18 cellular contexts compared by ENCODE assay signal in the genomic region with DNA sequence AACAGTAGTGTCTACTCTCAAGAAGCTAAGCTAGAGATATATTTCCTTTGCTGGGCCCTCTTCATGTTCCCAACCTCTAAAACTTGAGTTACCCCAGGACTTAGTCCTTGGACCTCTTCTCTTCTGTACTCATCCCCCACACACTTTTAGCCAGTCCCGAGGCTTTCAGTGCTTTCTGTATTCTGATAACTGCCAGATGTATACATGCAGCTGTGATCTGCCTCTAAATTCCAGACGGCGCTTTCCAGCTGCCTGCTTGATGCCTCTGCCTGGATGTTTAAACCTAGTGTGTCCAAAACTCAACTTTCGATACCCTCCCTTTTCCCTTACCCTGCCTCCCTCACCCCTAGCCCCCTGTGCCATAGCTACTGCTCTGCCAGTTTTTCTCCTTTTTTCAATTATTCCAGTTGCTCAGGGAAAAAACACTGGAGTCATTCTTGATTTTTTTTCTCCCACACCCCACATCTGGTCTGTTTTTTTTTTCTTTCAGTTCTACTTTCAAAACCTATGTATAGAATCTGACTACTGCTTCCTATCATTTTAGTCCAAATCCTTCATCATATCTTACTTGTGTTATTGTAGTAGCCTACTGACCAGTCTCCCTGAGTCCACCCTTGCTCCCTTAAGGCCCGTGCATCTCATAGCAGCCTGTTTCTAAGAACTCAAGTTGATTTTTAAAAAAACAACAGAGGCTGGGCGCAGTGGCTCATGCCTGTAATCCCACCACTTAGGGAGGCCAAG. TPM values are rescaled to one million over a fixed set of nuclear protein-coding genes. Genes with fewer than 3 reads are reported as not detected.
DNase-seq lines count a peak whose midpoint lies in the region; ATAC-seq and TF ChIP-seq lines count a peak whose summit lies in the region.
"Had no signal": no experiment of that assay in that cellular context is flagged by ENCODE, and none has a peak within 500 bp of the region (broad histone marks: within the 10 kb centered on the region; RNA-seq: fewer than 3 reads in every experiment).

No MANE protein-coding gene starts in this region.

- H3K36me3 ChIP-seq in SJCRH30 (peaks cover 4% of the 10 kb centered on the region), right lobe of liver (no peaks in the 10 kb centered on the region), upper lobe of left lung (peaks cover 0 to 22% (median 3%) of the 10 kb centered on the region in 4 donors)

- H3K4me3 ChIP-seq in SJCRH30: no peak overlapping the region
- no peak overlapping the region for H3K4me3 ChIP-seq in right lobe of liver
- no peak overlapping the region for H3K4me3 ChIP-seq in upper lobe of left lung
- H3K4me3 ChIP-seq: lower lobe of right lung had no signal

- TF ChIP-seq CTCF in right lobe of liver (IDR thresholded peaks at IDR 0.05): no peak
- no peak for TF ChIP-seq CTCF in upper lobe of left lung (IDR thresholded peaks at IDR 0.05)

- H3K27me3 Mint-ChIP-seq in activated naive CD4-positive, alpha-beta T cell treated with anti-CD3 and anti-CD28 coated beads for 36 hours (ENCODE audit: low read depth): no peaks in the 10 kb centered on the region
- H3K27me3 Mint-ChIP-seq: activated CD4-positive, alpha-beta memory T cell treated with anti-CD3 and anti-CD28 coated beads for 36 hours; activated naive CD8-positive, alpha-beta T cell treated with anti-CD3 and anti-CD28 coated beads, Interleukin-2, amount 10 ng/mL, durations not matched to agents 7 days and 5 days had no signal

- 81% methylated on average over 6 of the region's 6 CpGs for WGBS in right lobe of liver (ENCODE audit: insufficient coverage, low coverage, low lambda C conversion rate, missing lambda C conversion rate)
- WGBS in upper lobe of left lung, 2 donors: 85 to 89% methylated on average over 6 of the region's 6 CpGs

- no peak overlapping the region for H3K4me3 Mint-ChIP-seq in activated naive CD4-positive, alpha-beta T cell treated with anti-CD3 and anti-CD28 coated beads for 36 hours
- H3K4me3 Mint-ChIP-seq: activated CD4-positive, alpha-beta memory T cell treated with anti-CD3 and anti-CD28 coated beads for 36 hours; activated naive CD8-positive, alpha-beta T cell treated with anti-CD3 and anti-CD28 coated beads, Interleukin-2, amount 10 ng/mL, durations not matched to agents 7 days and 5 days; CD8-positive, alpha-beta T cell; natural killer cell had no signal

- no peak for DNase-seq in activated naive CD4-positive, alpha-beta T cell treated with anti-CD3 and anti-CD28 coated beads, Interleukin-2, amount 50 U/mL, for 72 hours (ENCODE audit: low spot score in 2 of 2)
- DNase-seq in activated naive CD4-positive, alpha-beta T cell treated with anti-CD3 and anti-CD28 coated beads for 36 hours: no peak
- DNase-seq in SJCRH30 (peak; percentile 6 to 36), right lobe of liver (no peak), NCI-H748 treated with DMSO at 0.1 percent for 48 hours (lab: John Stamatoyannopoulos, UW) (no peak), upper lobe of left lung (no peak), HT-29 (ENCODE audit: low spot score) (no peak), EL (no peak)
- DNase-seq: activated CD4-positive, alpha-beta memory T cell treated with anti-CD3 and anti-CD28 coated beads for 36 hours; activated naive CD8-positive, alpha-beta T cell treated with anti-CD3 and anti-CD28 coated beads, Interleukin-2, amount 10 ng/mL, durations not matched to agents 7 days and 5 days; activated T-cell treated with anti-CD3 and anti-CD28 coated beads, Interleukin-2, amount 50 U/mL, for 1 hour; CD8-positive, alpha-beta T cell; dermis blood vessel endothelial cell; lower lobe of right lung; natural killer cell; stimulated activated CD4-positive, alpha-beta T cell treated with anti-CD3 and anti-CD28 coated beads, Interleukin-12 subunit alpha, Interleukin-12 subunit beta, amount 100 ng/mL, for 4 hours; stimulated activated naive CD4-positive, alpha-beta T cell had no signal

- H3K27ac ChIP-seq in SJCRH30 (peak overlapping the region; percentile 27; the same call in 1 of the 2 replicates), right lobe of liver (peak overlapping the region; percentile 76 to 89 (median 86)), upper lobe of left lung (peak overlapping the region in 1 of 4 donors; percentile 16)
- H3K27ac ChIP-seq: epithelial cell of prostate, lower lobe of right lung had no signal

- TF ChIP-seq POLR2A in right lobe of liver (IDR thresholded peaks at IDR 0.05) (no peak), upper lobe of left lung (IDR thresholded peaks at IDR 0.05) (no peak)

- no peaks in the 10 kb centered on the region for H3K4me1 Mint-ChIP-seq in activated naive CD4-positive, alpha-beta T cell treated with anti-CD3 and anti-CD28 coated beads for 36 hours (ENCODE audit: low read depth)

- H3K27ac Mint-ChIP-seq in activated naive CD4-positive, alpha-beta T cell treated with anti-CD3 and anti-CD28 coated beads, Interleukin-2, amount 50 U/mL, for 72 hours: peak overlapping the region; percentile 9 to 66
- H3K27ac Mint-ChIP-seq in activated naive CD4-positive, alpha-beta T cell treated with anti-CD3 and anti-CD28 coated beads for 36 hours: no peak overlapping the region
- H3K27ac Mint-ChIP-seq: activated CD4-positive, alpha-beta memory T cell treated with anti-CD3 and anti-CD28 coated beads for 36 hours; activated naive CD8-positive, alpha-beta T cell treated with anti-CD3 and anti-CD28 coated beads, Interleukin-2, amount 10 ng/mL, durations not matched to agents 7 days and 5 days; CD8-positive, alpha-beta T cell; natural killer cell had no signal

- H3K9me3 ChIP-seq in SJCRH30 (replicated peaks): no peaks in the 10 kb centered on the region
- H3K9me3 ChIP-seq in right lobe of liver: no peaks in the 10 kb centered on the region
- H3K9me3 ChIP-seq in upper lobe of left lung: no peaks in the 10 kb centered on the region
- H3K9me3 ChIP-seq: lower lobe of right lung had no signal

- H3K36me3 Mint-ChIP-seq in activated naive CD4-positive, alpha-beta T cell treated with anti-CD3 and anti-CD28 coated beads, Interleukin-2, amount 50 U/mL, for 72 hours: peaks cover 12 to 20% of the 10 kb centered on the region in 2 donors
- H3K36me3 Mint-ChIP-seq in activated naive CD4-positive, alpha-beta T cell treated with anti-CD3 and anti-CD28 coated beads for 36 hours (ENCODE audit: low read depth): peaks cover 32% of the 10 kb centered on the region

- CTCF ChIA-PET in activated naive CD4-positive, alpha-beta T cell treated with anti-CD3 and anti-CD28 coated beads for 36 hours (lab: Charles Lee): no interaction called here

- no peak for TF ChIP-seq EP300 in upper lobe of left lung (IDR thresholded peaks at IDR 0.05)

- H3K4me1 ChIP-seq in SJCRH30: peaks cover 9% of the 10 kb centered on the region; the same call in 1 of the 2 replicates
- peaks cover 0 to 34% (median 10%) of the 10 kb centered on the region in 4 donors for H3K4me1 ChIP-seq in right lobe of liver
- H3K4me1 ChIP-seq in upper lobe of left lung: peaks cover 4 to 19% (median 10%) of the 10 kb centered on the region in 4 donors
- H3K4me1 ChIP-seq: lower lobe of right lung had no signal

- H3K27me3 ChIP-seq in SJCRH30 (no peaks in the 10 kb centered on the region), right lobe of liver (no peaks in the 10 kb centered on the region), upper lobe of left lung (no peaks in the 10 kb centered on the region)

- ATAC-seq in activated naive CD4-positive, alpha-beta T cell treated with anti-CD3 and anti-CD28 coated beads, Interleukin-2, amount 50 U/mL, for 72 hours: no peak
- peak; percentile 9 to 23 (median 10) for ATAC-seq in right lobe of liver
- ATAC-seq in upper lobe of left lung (ENCODE audit: low FRiP score in 2 of 2): no peak
- ATAC-seq: CD8-positive, alpha-beta T cell; natural killer cell had no signal

- intact Hi-C loops in activated naive CD4-positive, alpha-beta T cell treated with anti-CD3 and anti-CD28 coated beads for 36 hours (cut with micrococcal nuclease): no loop called here
- intact Hi-C loops in right lobe of liver (cut with DNase I): no loop called here

- peaks cover 0 to 11% of the 10 kb centered on the region in 2 donors for H3K9me3 Mint-ChIP-seq in activated naive CD4-positive, alpha-beta T cell treated with anti-CD3 and anti-CD28 coated beads, Interleukin-2, amount 50 U/mL, for 72 hours
- peaks cover 6% of the 10 kb centered on the region for H3K9me3 Mint-ChIP-seq in activated naive CD4-positive, alpha-beta T cell treated with anti-CD3 and anti-CD28 coated beads for 36 hours
- H3K9me3 Mint-ChIP-seq: activated naive CD8-positive, alpha-beta T cell treated with anti-CD3 and anti-CD28 coated beads, Interleukin-2, amount 10 ng/mL, durations not matched to agents 7 days and 5 days; CD8-positive, alpha-beta T cell; natural killer cell had no signal

RNA-seq across cellular contexts. Expression of gene TECTA, which starts 33.0 kb away (rescaled TPM):
- total RNA-seq in activated naive CD4-positive, alpha-beta T cell treated with anti-CD3 and anti-CD28 coated beads, Interleukin-2, amount 50 U/mL, for 72 hours: under 1 TPM; 0.20 to 0.33 TPM
- total RNA-seq in activated naive CD4-positive, alpha-beta T cell treated with anti-CD3 and anti-CD28 coated beads for 36 hours: under 1 TPM; 0.07 to 0.12 TPM
- 0.76 and 1.1 TPM in 2 replicates for total RNA-seq in SJCRH30 (2014; rRNA removed; shearing (Covaris generic))
- total RNA-seq in right lobe of liver (1 to 10 TPM in 1 of 6 experiments, under 1 TPM in 5; 0.24 to 1.2 (median 0.52) TPM), upper lobe of left lung (1 to 10 TPM in 4 of 6 donors, under 1 TPM in 2; 0.89 to 4.7 (median 1.8) TPM)
- total RNA-seq in HT-29 (2014; rRNA removed; shearing (Covaris generic)): not detected in 2 replicates

RNA-seq across cellular contexts. Expression of gene TBCEL, which starts 44.2 kb away (rescaled TPM):
- 1 to 10 TPM; 6.9 to 9.4 TPM for total RNA-seq in activated naive CD4-positive, alpha-beta T cell treated with anti-CD3 and anti-CD28 coated beads, Interleukin-2, amount 50 U/mL, for 72 hours
- total RNA-seq in activated naive CD4-positive, alpha-beta T cell treated with anti-CD3 and anti-CD28 coated beads for 36 hours: 1 to 10 TPM; 5.2 to 5.3 TPM
- total RNA-seq in SJCRH30 (2014; rRNA removed; shearing (Covaris generic)): 16.2 and 18.0 TPM in 2 replicates
- total RNA-seq in right lobe of liver: 10 to 100 TPM in 5 of 6 experiments, 1 to 10 TPM in 1; 9.6 to 37.9 (median 17.8) TPM
- 10 to 100 TPM; 30.4 to 52.7 (median 31.9) TPM for total RNA-seq in upper lobe of left lung
- 3.2 TPM in 2 replicates for total RNA-seq in HT-29 (2014; rRNA removed; shearing (Covaris generic))

Comparison
In these comparisons a context has a peak if more than half of its experiments do, and no peak if none do; other contexts are left out.
1. ATAC-seq: peak in right lobe of liver (4 of 4); none in activated naive CD4-positive, alpha-beta T cell treated with anti-CD3 and anti-CD28 coated beads, Interleukin-2, amount 50 U/mL, for 72 hours (0 of 2) and upper lobe of left lung (0 of 2).
2. DNase-seq: peak in SJCRH30 (2 of 2); none in activated naive CD4-positive, alpha-beta T cell treated with anti-CD3 and anti-CD28 coated beads, Interleukin-2, amount 50 U/mL, for 72 hours (0 of 2), activated naive CD4-positive, alpha-beta T cell treated with anti-CD3 and anti-CD28 coated beads for 36 hours (single experiment), right lobe of liver (0 of 3), NCI-H748 treated with DMSO at 0.1 percent for 48 hours (single experiment), upper lobe of left lung (0 of 2), HT-29 (single experiment) and EL (single experiment).